Comparison of ENCODE assay signal across 16 cellular contexts in the genomic region with DNA sequence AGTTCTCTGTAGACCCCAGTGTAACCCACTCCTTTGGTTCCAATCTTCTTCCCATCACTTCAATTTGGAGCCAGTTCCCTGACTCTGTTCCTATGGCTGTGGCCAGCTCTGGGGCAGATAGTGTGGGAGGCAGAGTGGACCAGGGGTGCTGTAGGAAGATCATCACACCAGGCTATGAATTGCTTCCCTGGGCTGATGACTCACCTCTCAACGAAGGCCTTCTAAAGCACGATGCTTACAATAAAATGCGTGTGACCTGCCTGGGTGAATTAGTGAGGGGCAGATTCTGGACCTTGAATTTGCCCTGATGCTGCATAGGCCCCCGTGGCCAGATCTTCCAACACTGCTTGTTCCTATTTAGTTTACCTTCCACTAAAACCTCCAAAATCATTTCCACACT.
A peak's percentile ranks its signal among the peaks of the same experiment; 100 is the strongest.
DNase-seq lines count a peak whose midpoint lies in the region; ATAC-seq, FAIRE-seq and TF ChIP-seq lines count a peak whose summit lies in the region.
"Had no signal": no experiment of that assay in that cellular context is flagged by ENCODE, and none has a peak within 500 bp of the region (broad histone marks: within the 10 kb centered on the region; RNA-seq: fewer than 3 reads in every experiment).

No MANE protein-coding gene starts in this region.

- no peaks in the 10 kb centered on the region for H3K9me3 ChIP-seq in SK-N-SH

- no peak for TF ChIP-seq RAD21 in SK-N-SH (IDR thresholded peaks at IDR 0.05; ENCODE audit: low read length)

- H3K36me3 ChIP-seq in SK-N-SH (replicated peaks in 1 of 2; ENCODE audit: control insufficient read depth in 1 of 2, insufficient read depth in 2 of 2, low read length in 1 of 2), result no peaks in the 10 kb centered on the region

- no peak for TF ChIP-seq POLR2A in H54 (IDR thresholded peaks at IDR 0.05; ENCODE audit: low read depth, low read length)

- WGBS in SK-N-SH (ENCODE audit: low lambda C conversion rate), result 67% methylated on average over 1 of the region's 4 CpGs

- no peak overlapping the region for H3K27ac ChIP-seq in SK-N-SH (ENCODE audit: low read depth in 2 of 2, low read length in 1 of 2)
- H3K27ac ChIP-seq: RWPE1 had no signal

- no peaks in the 10 kb centered on the region for H3F3A ChIP-seq in SK-N-SH (replicated peaks; ENCODE audit: insufficient read depth)

- CTCF ChIA-PET in SK-N-SH (lab: Yijun Ruan, JAX), result interaction anchor here (2.8 to 3.7 kb wide), 2 partner anchors 406 to 683 kb away, joined by 18 to 21 read pairs; no protein-coding TSS in a partner anchor

- FAIRE-seq in H54 (lab: Jason Lieb, UNC), result peak; percentile 36
- FAIRE-seq in urothelium cell line (lab: Jason Lieb, UNC), result no peak
- FAIRE-seq: G401.6, GM18507 had no signal

- no peaks in the 10 kb centered on the region for H3K9me2 ChIP-seq in SK-N-SH

- no peaks in the 10 kb centered on the region for H3K79me2 ChIP-seq in SK-N-SH (ENCODE audit: insufficient read depth)

- H3K9ac ChIP-seq in SK-N-SH, result no peak overlapping the region

- H2AFZ ChIP-seq in SK-N-SH (ENCODE audit: low read depth), result no peak overlapping the region

- peak; percentile 27 for DNase-seq in H54 (ENCODE audit: insufficient read length, low spot score)
- DNase-seq in SK-N-SH, result no peak
- DNase-seq in fibroblast of mammary gland (ENCODE audit: low read depth), result peak; percentile 26
- DNase-seq in urothelium cell line (ENCODE audit: low spot score), result peak; percentile 32
- DNase-seq in NCI-H187 (lab: John Stamatoyannopoulos, UW), result no peak
- no peak for DNase-seq in HCEC 1CT
- DNase-seq: COR-L47, NCI-H2029, NCI-H2171, NCI-H774, PC-3, SW 1271 had no signal

- H3K27me3 ChIP-seq in SK-N-SH (ENCODE audit: insufficient read depth), result no peaks in the 10 kb centered on the region

- H3K4me2 ChIP-seq in SK-N-SH, result no peak overlapping the region

- POLR2A ChIA-PET in SK-N-SH (lab: Yijun Ruan, JAX), result no interaction called here

- no peak for TF ChIP-seq EP300 in SK-N-SH (IDR thresholded peaks at IDR 0.05; ENCODE audit: borderline replicate concordance in 1 of 2, low read depth in 1 of 2, low read length in 1 of 2)

- ATAC-seq in HG03565 (IDR thresholded peaks at IDR 0.05; ENCODE audit: unreplicated experiment), result no peak
- ATAC-seq: PC-3 had no signal

- H4K20me1 ChIP-seq in SK-N-SH (ENCODE audit: insufficient read depth), result 0 out of 2 replicates have a peak, but pooled peaks cover 3% of the 10 kb centered on the region

- peaks cover 12 to 23% of the 10 kb centered on the region in 2 experiments for H3K4me1 ChIP-seq in SK-N-SH (ENCODE audit: control insufficient read depth in 1 of 2, insufficient read depth in 2 of 2, low read depth in 1 of 2, low read length in 1 of 2)

- TF ChIP-seq CTCF in SK-N-SH (IDR thresholded peaks at IDR 0.05) (no peak), fibroblast of mammary gland (conservative IDR thresholded peaks at IDR 0.05; ENCODE audit: control insufficient read depth, insufficient read depth, low read depth, low read length) (no peak)

- H3K4me3 ChIP-seq in SK-N-SH (ENCODE audit: low read depth in 2 of 2, low read length in 1 of 2), result no peak overlapping the region
- H3K4me3 ChIP-seq in fibroblast of mammary gland (ENCODE audit: control insufficient read depth, low read depth, low read length), result no peak overlapping the region

TF ChIP-seq in SK-N-SH, 30 proteins besides CTCF, POLR2A, EP300 and RAD21:
- TF ChIP-seq CHD2 (IDR thresholded peaks at IDR 0.05; ENCODE audit: low read length, partially characterized antibody) (no peak), FOSL2 (IDR thresholded peaks at IDR 0.05; ENCODE audit: borderline replicate concordance, low read depth) (0 out of 2 replicates have a peak, but pooled peaks have one; percentile 5)
- TF ChIP-seq, protein P1, sequence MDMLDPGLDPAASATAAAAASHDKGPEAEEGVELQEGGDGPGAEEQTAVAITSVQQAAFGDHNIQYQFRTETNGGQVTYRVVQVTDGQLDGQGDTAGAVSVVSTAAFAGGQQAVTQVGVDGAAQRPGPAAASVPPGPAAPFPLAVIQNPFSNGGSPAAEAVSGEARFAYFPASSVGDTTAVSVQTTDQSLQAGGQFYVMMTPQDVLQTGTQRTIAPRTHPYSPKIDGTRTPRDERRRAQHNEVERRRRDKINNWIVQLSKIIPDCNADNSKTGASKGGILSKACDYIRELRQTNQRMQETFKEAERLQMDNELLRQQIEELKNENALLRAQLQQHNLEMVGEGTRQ (IDR thresholded peaks at IDR 0.05; ENCODE audit: borderline replicate concordance, low read depth, low read length), result no peak
- TF ChIP-seq, protein P2, sequence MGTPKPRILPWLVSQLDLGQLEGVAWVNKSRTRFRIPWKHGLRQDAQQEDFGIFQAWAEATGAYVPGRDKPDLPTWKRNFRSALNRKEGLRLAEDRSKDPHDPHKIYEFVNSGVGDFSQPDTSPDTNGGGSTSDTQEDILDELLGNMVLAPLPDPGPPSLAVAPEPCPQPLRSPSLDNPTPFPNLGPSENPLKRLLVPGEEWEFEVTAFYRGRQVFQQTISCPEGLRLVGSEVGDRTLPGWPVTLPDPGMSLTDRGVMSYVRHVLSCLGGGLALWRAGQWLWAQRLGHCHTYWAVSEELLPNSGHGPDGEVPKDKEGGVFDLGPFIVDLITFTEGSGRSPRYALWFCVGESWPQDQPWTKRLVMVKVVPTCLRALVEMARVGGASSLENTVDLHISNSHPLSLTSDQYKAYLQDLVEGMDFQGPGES (IDR thresholded peaks at IDR 0.05; ENCODE audit: low read depth, low read length), result no peak

Comparison
In these comparisons a context has a peak if more than half of its experiments do, and no peak if none do; other contexts are left out.
1. DNase-seq: peak in H54 (single experiment), fibroblast of mammary gland (single experiment) and urothelium cell line (single experiment); none in SK-N-SH (single experiment), NCI-H187 (0 of 2) and HCEC 1CT (single experiment).